ENCODE assay signal across 18 cellular contexts in genomic region chr12:106429636-106430035, GRCh38.
DNase-seq lines count a peak whose midpoint lies in the region; ATAC-seq, FAIRE-seq and TF ChIP-seq lines count a peak whose summit lies in the region.
"Had no signal": no experiment of that assay in that cellular context is flagged by ENCODE, and none has a peak within 500 bp of the region (broad histone marks: within the 10 kb centered on the region; RNA-seq: fewer than 3 reads in every experiment).

No MANE protein-coding gene starts in this region.

- H3K27ac Mint-ChIP-seq in mesothelial cell of epicardium (peak overlapping the region; percentile 4), T-cell (no peak overlapping the region)
- H3K27ac Mint-ChIP-seq: CD4-positive, alpha-beta T cell; GM23338 had no signal

- H3K36me3 ChIP-seq in endothelial cell of umbilical vein (ENCODE audit: control insufficient read depth in 2 of 2, extremely low read depth in 1 of 2, insufficient read depth in 2 of 2, low read length in 2 of 2) (no peaks in the 10 kb centered on the region), small intestine (ENCODE audit: control insufficient read depth in 2 of 2, insufficient read depth in 2 of 2, low read length in 2 of 2) (peaks cover 0 to 4% of the 10 kb centered on the region in 2 donors)

- H3K9ac ChIP-seq in endothelial cell of umbilical vein (replicated peaks; ENCODE audit: extremely low read depth, insufficient read depth, low read length), result no peak overlapping the region

- no peak for ATAC-seq in T-cell (replicated peaks in 1 of 4)
- ATAC-seq: A549, GM23338 had no signal

- H3K36me3 Mint-ChIP-seq in mesothelial cell of epicardium (peaks cover 3% of the 10 kb centered on the region), T-cell (peaks cover 51% of the 10 kb centered on the region)

- intact Hi-C loops in endothelial cell of umbilical vein (cut with micrococcal nuclease), result no loop called here

- dilution Hi-C loops in endothelial cell of umbilical vein (cut with MboI; ENCODE audit: extremely low pct_ligation_motif_present, low sequenced_read_pairs), result no loop called here

- no peaks in the 10 kb centered on the region for H3K9me1 ChIP-seq in endothelial cell of umbilical vein (replicated peaks; ENCODE audit: control insufficient read depth, extremely low read depth, insufficient read depth, low read length)

- H3K4me1 Mint-ChIP-seq in mesothelial cell of epicardium (peaks cover 15% of the 10 kb centered on the region), T-cell (no peaks in the 10 kb centered on the region)

- H3K27me3 ChIP-seq in endothelial cell of umbilical vein (ENCODE audit: control insufficient read depth in 2 of 2, insufficient read depth in 2 of 2, low read length in 2 of 2), result no peaks in the 10 kb centered on the region
- H3K27me3 ChIP-seq in small intestine (ENCODE audit: control insufficient read depth in 2 of 2, insufficient read depth in 2 of 2, low read length in 2 of 2), result no peaks in the 10 kb centered on the region

- H3K79me2 ChIP-seq in endothelial cell of umbilical vein (ENCODE audit: control insufficient read depth, insufficient read depth, low read length), result no peaks in the 10 kb centered on the region

- H3K4me1 ChIP-seq in endothelial cell of umbilical vein (ENCODE audit: control insufficient read depth, extremely low read depth, insufficient read depth, low read length), result no peaks in the 10 kb centered on the region
- H3K4me1 ChIP-seq in small intestine (ENCODE audit: control insufficient read depth in 2 of 2, insufficient read depth in 1 of 2, low read depth in 1 of 2, low read length in 1 of 2), result no peaks in the 10 kb centered on the region
- H3K4me1 ChIP-seq: A549, Caco-2 had no signal

- no peaks in the 10 kb centered on the region for H4K20me1 ChIP-seq in endothelial cell of umbilical vein (replicated peaks; ENCODE audit: control insufficient read depth, extremely low read depth, insufficient read depth, low read length)

- no TSS peak for BruUV-seq in endothelial cell of umbilical vein (replicated peaks; lab: Mats Ljungman, UMichigan)

- H3K4me2 ChIP-seq in endothelial cell of umbilical vein (ENCODE audit: insufficient read depth, low read length), result no peak overlapping the region
- H3K4me2 ChIP-seq: A549, GM23338 had no signal

- H3K4me3 ChIP-seq in endothelial cell of umbilical vein (replicated peaks in 1 of 3; ENCODE audit: insufficient read depth in 1 of 3, low read depth in 1 of 3, low read length in 3 of 3) (no peak overlapping the region), small intestine (ENCODE audit: low read depth in 1 of 2, low read length in 2 of 2) (no peak overlapping the region)
- H3K4me3 ChIP-seq: A549, GM23338 had no signal

- FAIRE-seq in GM12891 (lab: Jason Lieb, UNC) (peak; percentile 13), endothelial cell of umbilical vein (lab: Jason Lieb, UNC) (no peak), small intestine (lab: Jason Lieb, UNC) (peak; percentile 55)
- FAIRE-seq: A549, D721Med, H54 had no signal

- no peak for TF ChIP-seq POLR2A in GM12891 (IDR thresholded peaks at IDR 0.05; ENCODE audit: low read depth, low read length)
- TF ChIP-seq POLR2A in endothelial cell of umbilical vein (IDR thresholded peaks at IDR 0.05; ENCODE audit: low read depth, low read length), result no peak

- 95 to 100% (median 100%) methylated on average over 1 of the region's 1 CpG for WGBS in small intestine, 3 donors

- H3K27ac ChIP-seq in endothelial cell of umbilical vein (ENCODE audit: insufficient read depth, low read depth, low read length) (no peak overlapping the region), small intestine (ENCODE audit: low read depth in 1 of 2, low read length in 1 of 2) (no peak overlapping the region)
- H3K27ac ChIP-seq: 22Rv1, A549, C4-2B had no signal

- H3K27me3 Mint-ChIP-seq in mesothelial cell of epicardium (ENCODE audit: low read depth) (no peaks in the 10 kb centered on the region), T-cell (no peaks in the 10 kb centered on the region)
- H3K27me3 Mint-ChIP-seq: CD4-positive, alpha-beta T cell had no signal

- TF ChIP-seq CTCF in endothelial cell of umbilical vein (IDR thresholded peaks at IDR 0.05; ENCODE audit: extremely low read depth in 1 of 2, insufficient read depth in 1 of 2, low read depth in 1 of 2, low read length in 2 of 2) (no peak), mesothelial cell of epicardium (IDR thresholded peaks at IDR 0.05; ENCODE audit: unreplicated experiment) (no peak)

- CTCF ChIA-PET in endothelial cell of umbilical vein (lab: Charles Lee) (no interaction called here), T-cell (lab: Charles Lee) (no interaction called here)

- H2AFZ ChIP-seq in endothelial cell of umbilical vein (ENCODE audit: low read depth, low read length), result no peak overlapping the region
- H2AFZ ChIP-seq: GM23338 had no signal

- no peak for DNase-seq in GM12891 (ENCODE audit: insufficient read length, low spot score)
- peak; percentile 24 for DNase-seq in endothelial cell of umbilical vein (ENCODE audit: low read depth, low spot score)
- DNase-seq in mesothelial cell of epicardium (ENCODE audit: low spot score in 2 of 2, unreplicated experiment in 2 of 2), result no peak
- no peak for DNase-seq in small intestine
- DNase-seq in T-cell, result no peak
- no peak for DNase-seq in DMS79 (lab: John Stamatoyannopoulos, UW)
- DNase-seq in NCI-H2227 (lab: John Stamatoyannopoulos, UW; ENCODE audit: unreplicated experiment), result no peak
- DNase-seq: AML-193; Caco-2; CD4-positive, alpha-beta T cell; GDM1; HCEC 1CT had no signal

- no peak overlapping the region for H3K4me3 Mint-ChIP-seq in mesothelial cell of epicardium
- no peak overlapping the region for H3K4me3 Mint-ChIP-seq in T-cell
- H3K4me3 Mint-ChIP-seq: CD4-positive, alpha-beta T cell; GM23338 had no signal

- H3K9me3 Mint-ChIP-seq in mesothelial cell of epicardium (no peaks in the 10 kb centered on the region), T-cell (no peaks in the 10 kb centered on the region)
- H3K9me3 Mint-ChIP-seq: CD4-positive, alpha-beta T cell; GM23338 had no signal

- POLR2A ChIA-PET in endothelial cell of umbilical vein (lab: Charles Lee) (no interaction called here), T-cell (lab: Charles Lee) (no interaction called here)

- H3K9me3 ChIP-seq in endothelial cell of umbilical vein (replicated peaks; ENCODE audit: control insufficient read depth, insufficient read depth, low read length), result no peaks in the 10 kb centered on the region
- no peaks in the 10 kb centered on the region for H3K9me3 ChIP-seq in small intestine (ENCODE audit: control insufficient read depth, low read depth)
- H3K9me3 ChIP-seq: A549, Caco-2 had no signal

TF ChIP-seq in GM12891, 5 proteins besides CTCF, POLR2A, EP300 and RAD21:
- TF ChIP-seq POU2F2 (IDR thresholded peaks at IDR 0.05; ENCODE audit: low read depth, low read length), result no peak
- no peak for TF ChIP-seq SPI1 (IDR thresholded peaks at IDR 0.05; ENCODE audit: low read depth, low read length)
- no peak for TF ChIP-seq PAX5 (IDR thresholded peaks at IDR 0.05; ENCODE audit: insufficient read depth, low read length, severe bottlenecking)
- no peak for TF ChIP-seq TAF1 (IDR thresholded peaks at IDR 0.05; ENCODE audit: low read depth, low read length)

TF ChIP-seq in endothelial cell of umbilical vein, 7 proteins besides CTCF, POLR2A, EP300 and RAD21:
- TF ChIP-seq GATA2 (IDR thresholded peaks at IDR 0.05; ENCODE audit: insufficient read depth, insufficient read length, low read depth, low read length) (no peak), POLR2AphosphoS5 (IDR thresholded peaks at IDR 0.05; ENCODE audit: insufficient read depth, low read depth, low read length) (no peak), FOS (IDR thresholded peaks at IDR 0.05; ENCODE audit: borderline replicate concordance, insufficient read depth, low read length) (no peak), MYC (IDR thresholded peaks at IDR 0.05; ENCODE audit: low read depth, low read length) (no peak), JUN (IDR thresholded peaks at IDR 0.05; ENCODE audit: borderline replicate concordance, insufficient read depth, insufficient read length, low read depth) (no peak), EZH2 (IDR thresholded peaks at IDR 0.05; ENCODE audit: borderline replicate concordance, low read depth, low read length, severe bottlenecking) (no peak)
